Comparison of ENCODE assay signal across 18 cellular contexts in genomic region chr20:15976047-15976731, GRCh38.
DNase-seq lines count a peak whose midpoint lies in the region; ATAC-seq, FAIRE-seq and TF ChIP-seq lines count a peak whose summit lies in the region.
"Had no signal": no experiment of that assay in that cellular context is flagged by ENCODE, and none has a peak within 500 bp of the region (broad histone marks: within the 10 kb centered on the region; RNA-seq: fewer than 3 reads in every experiment).

No MANE protein-coding gene starts in this region.

- peak overlapping the region; percentile 65 for H3K27ac Mint-ChIP-seq in nephron progenitor cell
- H3K27ac Mint-ChIP-seq: CD8-positive, alpha-beta T cell had no signal

- FAIRE-seq in GM18507 (lab: Jason Lieb, UNC) (peak; percentile 15), H1 (lab: Jason Lieb, UNC) (peak; percentile 99)
- FAIRE-seq: endometrium, HTR-8/SVneo, pancreas had no signal

- H3K18ac ChIP-seq in H1 (ENCODE audit: extremely low read depth, low read length) = no peak overlapping the region; the same call in 1 of the 2 replicates

- H3K36me3 Mint-ChIP-seq in nephron progenitor cell (ENCODE audit: low read depth) = peaks cover 9% of the 10 kb centered on the region
- H3K36me3 Mint-ChIP-seq: CD8-positive, alpha-beta T cell had no signal

- no peak overlapping the region for H2BK120ac ChIP-seq in H1 (replicated peaks; ENCODE audit: low read depth, low read length)

- H3K23ac ChIP-seq in H1 (ENCODE audit: insufficient read length) = no peak overlapping the region

- CTCF ChIA-PET in H1 (lab: Charles Lee; ENCODE audit: partially characterized antibody) = interaction anchor here (1.1 kb wide), 1 partner anchor 10 kb away, joined by 3 read pairs; no protein-coding TSS in a partner anchor

- peaks cover 30% of the 10 kb centered on the region for H3K9me3 Mint-ChIP-seq in nephron progenitor cell

- no peak overlapping the region for H4K91ac ChIP-seq in H1 (replicated peaks; ENCODE audit: insufficient read length, low read length)

- H3K27me3 ChIP-seq in H1 (replicated peaks in 1 of 4; ENCODE audit: control insufficient read depth in 3 of 4, extremely low read depth in 1 of 4, insufficient read depth in 3 of 4, low read length in 3 of 4) = no peaks in the 10 kb centered on the region
- no peaks in the 10 kb centered on the region for H3K27me3 ChIP-seq in MG63
- H3K27me3 ChIP-seq: pancreas, stomach had no signal

- WGBS in H1 (ENCODE audit: extremely low coverage in 1 of 2, insufficient coverage in 1 of 2, insufficient read length in 1 of 2, insufficient replicate concordance in 2 of 2, low coverage in 1 of 2, low lambda C conversion rate in 2 of 2, missing lambda C conversion rate in 1 of 2), 2 experiments = 1% methylated on average over 5 of the region's 5 CpGs; no CpG with 5 or more reads in 1 of the 2 experiments

- H3K4me3 ChIP-seq in H1 (ENCODE audit: extremely low read depth in 1 of 4, insufficient read depth in 2 of 4, low read depth in 3 of 4, low read length in 4 of 4) (peak overlapping the region in 1 of 4 experiments; percentile 25; a peak in 1 of 8 replicates), MG63 (no peak overlapping the region)
- H3K4me3 ChIP-seq: lower lobe of right lung, pancreas, stomach had no signal

- H3K4me1 ChIP-seq in H1 (replicated peaks in 1 of 4; ENCODE audit: control insufficient read depth in 3 of 4, insufficient read depth in 4 of 4, low read length in 3 of 4) = peaks cover 0 to 21% (median 12%) of the 10 kb centered on the region in 4 experiments; a peak in 4 of 7 replicates
- H3K4me1 ChIP-seq: lower lobe of right lung, pancreas, stomach had no signal

- no peak overlapping the region for H3K9ac ChIP-seq in H1 (replicated peaks in 1 of 4; ENCODE audit: extremely low read depth in 1 of 4, low read depth in 3 of 4, low read length in 3 of 4)

- H3K4me1 Mint-ChIP-seq in nephron progenitor cell = peaks cover 11% of the 10 kb centered on the region

- TF ChIP-seq CTCF in H1 (IDR thresholded peaks at IDR 0.05; ENCODE audit: control extremely low read depth in 1 of 3, insufficient read depth in 1 of 3, low read depth in 1 of 3, low read length in 3 of 3) (no peak), nephron progenitor cell (IDR thresholded peaks at IDR 0.05) (no peak)

- H3K23me2 ChIP-seq in H1 (ENCODE audit: low read depth, low read length) = no peaks in the 10 kb centered on the region

- no peak overlapping the region for H2AFZ ChIP-seq in H1 (ENCODE audit: low read length)

- TF ChIP-seq RAD21 in H1 (IDR thresholded peaks at IDR 0.05 in 1 of 2, conservative IDR thresholded peaks at IDR 0.05 in 1 of 2; ENCODE audit: low read depth in 2 of 2, low read length in 2 of 2) = no peak; a peak in 1 of 4 replicates

- peak in 1 of 2 experiments; percentile 71; a peak in 1 of 3 replicates for TF ChIP-seq EP300 in H1 (IDR thresholded peaks at IDR 0.05; ENCODE audit: borderline replicate concordance in 1 of 2, low read depth in 2 of 2, low read length in 2 of 2)

- POLR2A ChIA-PET in H1 (lab: Charles Lee; ENCODE audit: partially characterized antibody) = interaction anchor here (1.0 to 1.7 kb wide), 2 partner anchors 10 to 14 kb away, joined by 4 read pairs; no protein-coding TSS in a partner anchor

- peak in 1 of 2 experiments; percentile 39; a peak in 1 of 3 replicates for TF ChIP-seq POLR2A in H1 (IDR thresholded peaks at IDR 0.05; ENCODE audit: control extremely low read depth in 1 of 2, low read depth in 2 of 2, low read length in 2 of 2)

- H3K4me2 ChIP-seq in H1 (ENCODE audit: insufficient read depth in 1 of 2, low read depth in 2 of 2, low read length in 2 of 2) = peak overlapping the region; percentile 47 to 54; a peak in 3 of 4 replicates

- no peak overlapping the region for H2BK15ac ChIP-seq in H1 (ENCODE audit: low read length)

- H3K36me3 ChIP-seq in H1 (ENCODE audit: control insufficient read depth in 2 of 4, insufficient read depth in 4 of 4, low read length in 3 of 4) (peaks cover 0 to 16% (median 0%) of the 10 kb centered on the region in 4 experiments; a peak in 1 of 8 replicates), MG63 (no peaks in the 10 kb centered on the region)
- H3K36me3 ChIP-seq: lower lobe of right lung, pancreas, stomach had no signal

- H2AK5ac ChIP-seq in H1 (ENCODE audit: low read depth, low read length) = no peak overlapping the region; the same call in 1 of the 2 replicates

- no peak for DNase-seq in GM18507 (ENCODE audit: extremely low spot score, insufficient read length, low read depth)
- peak; percentile 25 for DNase-seq in NCI-H524 treated with DMSO at 0.1 percent for 48 hours (lab: John Stamatoyannopoulos, UW)
- peak; percentile 59 to 64 for DNase-seq in H1 (ENCODE audit: low read depth in 1 of 2, low spot score in 2 of 2)
- DNase-seq in nephron progenitor cell = peak; percentile 7
- no peak for DNase-seq in NCI-H2227 treated with DMSO at 0.1 percent for 48 hours (lab: John Stamatoyannopoulos, UW)
- no peak for DNase-seq in MG63
- DNase-seq in putamen (ENCODE audit: low spot score) = no peak
- DNase-seq: activated CD4-positive, alpha-beta T cell treated with anti-CD3 and anti-CD28 coated beads, Interleukin-2, amount 50 U/mL, for 48 hours; activated naive CD4-positive, alpha-beta T cell treated with Interleukin-2 at 50 U/mL for 16 hours; aorta; CD8-positive, alpha-beta T cell; lower lobe of right lung; NCI-H1436; pancreas; stomach had no signal

- no peak overlapping the region for H3K14ac ChIP-seq in H1 (ENCODE audit: insufficient read length)

- H3K27ac ChIP-seq in H1 (ENCODE audit: low read depth, low read length) = peak overlapping the region; percentile 78; the same call in 1 of the 2 replicates
- H3K27ac ChIP-seq: lower lobe of right lung, pancreas, stomach had no signal

- no peaks in the 10 kb centered on the region for H3K79me2 ChIP-seq in H1 (ENCODE audit: control insufficient read depth in 1 of 2, insufficient read depth in 2 of 2, low read length in 2 of 2)

- H4K5ac ChIP-seq in H1 (ENCODE audit: insufficient read length, low read depth, low read length) = peak overlapping the region; percentile 99

- no peak overlapping the region for H3K4me3 Mint-ChIP-seq in nephron progenitor cell
- H3K4me3 Mint-ChIP-seq: CD8-positive, alpha-beta T cell had no signal

- H2BK5ac ChIP-seq in H1 (ENCODE audit: low read depth, low read length) = no peak overlapping the region

- H4K20me1 ChIP-seq in H1 (replicated peaks in 1 of 2; ENCODE audit: control insufficient read depth in 1 of 2, insufficient read depth in 2 of 2, low read length in 2 of 2) = no peaks in the 10 kb centered on the region

- no peak overlapping the region for H3K4ac ChIP-seq in H1 (replicated peaks; ENCODE audit: insufficient read length, low read depth, low read length)

- no peak overlapping the region for H2BK20ac ChIP-seq in H1 (ENCODE audit: low read length)

- no peaks in the 10 kb centered on the region for H3K79me1 ChIP-seq in H1 (ENCODE audit: low read depth, low read length)

- peaks cover 10 to 12% of the 10 kb centered on the region in 2 experiments; a peak in 3 of 4 replicates for H3K9me3 ChIP-seq in H1 (ENCODE audit: insufficient read depth in 2 of 2, low read depth in 1 of 2, low read length in 1 of 2)
- no peaks in the 10 kb centered on the region for H3K9me3 ChIP-seq in MG63
- H3K9me3 ChIP-seq: lower lobe of right lung, pancreas had no signal

- H3K56ac ChIP-seq in H1 (replicated peaks; ENCODE audit: insufficient read length, low read depth, low read length) = no peak overlapping the region

- ATAC-seq in GM19467 (IDR thresholded peaks at IDR 0.05; ENCODE audit: unreplicated experiment) = no peak
- ATAC-seq: CD8-positive, alpha-beta T cell; lower lobe of right lung; pancreas had no signal

- H3K27me3 Mint-ChIP-seq in nephron progenitor cell (ENCODE audit: low read depth, poor library complexity) = no peaks in the 10 kb centered on the region

- H2BK12ac ChIP-seq in H1 (ENCODE audit: low read depth, low read length) = no peak overlapping the region; the same call in 1 of the 2 replicates

- no peak overlapping the region for H4K8ac ChIP-seq in H1 (ENCODE audit: extremely low read depth, insufficient read depth, low read length)

TF ChIP-seq in H1, 55 proteins besides CTCF, POLR2A, EP300 and RAD21 (continues in another document):
- peak; percentile 50; the same call in 1 of the 2 replicates for TF ChIP-seq JUND (IDR thresholded peaks at IDR 0.05; ENCODE audit: low read length)

Comparison
In these comparisons a context has a peak if more than half of its experiments do, and no peak if none do; other contexts are left out.
1. DNase-seq: peak in NCI-H524 treated with DMSO at 0.1 percent for 48 hours (single experiment), H1 (2 of 2) and nephron progenitor cell (single experiment); none in GM18507 (single experiment), NCI-H2227 treated with DMSO at 0.1 percent for 48 hours (single experiment), MG63 (single experiment) and putamen (single experiment).